In the genomic region with DNA sequence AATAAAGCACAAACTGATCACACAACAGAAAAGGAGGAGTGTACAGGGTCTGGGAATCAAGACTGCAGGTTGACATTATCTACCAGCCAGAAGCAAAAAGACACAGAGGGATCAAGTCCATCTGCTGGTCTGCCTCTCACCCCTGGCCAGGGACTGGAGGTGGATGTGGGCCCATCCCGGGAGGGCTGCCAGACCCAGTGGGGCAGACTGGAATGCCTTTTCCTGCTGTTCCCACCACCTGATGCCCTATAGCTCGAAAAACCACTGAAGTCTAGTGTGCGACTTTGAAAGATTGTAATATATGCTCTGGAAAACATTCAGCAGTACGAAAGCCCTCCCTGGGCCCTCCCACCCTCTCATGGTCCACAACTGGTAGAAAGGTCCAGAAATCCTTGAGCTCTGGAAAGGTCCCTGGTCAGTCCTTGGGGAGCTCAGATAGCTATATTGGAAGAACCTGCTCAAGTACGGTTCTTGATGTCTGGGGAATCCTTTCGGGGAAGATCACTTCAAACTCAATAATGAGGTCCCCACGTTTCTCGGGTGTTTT, we compare ENCODE assay signal across 8 cellular contexts. TPM values are rescaled to one million over a fixed set of nuclear protein-coding genes. Genes with fewer than 3 reads are reported as not detected.
DNase-seq lines count a peak whose midpoint lies in the region; ATAC-seq and TF ChIP-seq lines count a peak whose summit lies in the region.

No MANE protein-coding gene starts in this region.

- TF ChIP-seq EP300 in sigmoid colon (IDR thresholded peaks at IDR 0.05), result no peak

- H3K27ac ChIP-seq in OCI-LY7 (ENCODE audit: low read depth, low read length, poor library complexity, severe bottlenecking), result no peak overlapping the region
- H3K27ac ChIP-seq in sigmoid colon, result peak overlapping the region in 2 of 4 donors; percentile 99 to 100

- no peak for ATAC-seq in effector memory CD8-positive, alpha-beta T cell (replicated peaks)
- no peak for ATAC-seq in natural killer cell treated with Interleukin-12 subunit alpha and Interleukin-12 subunit beta and Interleukin-15 and Interleukin-18, amount 100 ng/mL, for 72 hours
- ATAC-seq in GM21786 (IDR thresholded peaks at IDR 0.05; ENCODE audit: unreplicated experiment), result no peak
- no peak for ATAC-seq in GM21515 (IDR thresholded peaks at IDR 0.05; ENCODE audit: unreplicated experiment)

- H3K4me1 Mint-ChIP-seq in effector memory CD8-positive, alpha-beta T cell (ENCODE audit: low read depth in 2 of 2), result peaks cover 37% of the 10 kb centered on the region in 2 donors
- peaks cover 37 to 46% of the 10 kb centered on the region in 2 donors for H3K4me1 Mint-ChIP-seq in natural killer cell treated with Interleukin-12 subunit alpha and Interleukin-12 subunit beta and Interleukin-15 and Interleukin-18, amount 100 ng/mL, for 72 hours (ENCODE audit: low read depth in 2 of 2)

- H3K36me3 ChIP-seq in BE2C, result peaks cover 23% of the 10 kb centered on the region
- peaks cover 50% of the 10 kb centered on the region for H3K36me3 ChIP-seq in OCI-LY7 (ENCODE audit: insufficient read depth, low read length)
- H3K36me3 ChIP-seq in sigmoid colon, result peaks cover 17 to 32% (median 29%) of the 10 kb centered on the region in 4 donors

- H3K9me3 ChIP-seq in BE2C, result no peaks in the 10 kb centered on the region
- no peaks in the 10 kb centered on the region for H3K9me3 ChIP-seq in OCI-LY7 (ENCODE audit: low read length)
- H3K9me3 ChIP-seq in sigmoid colon, result no peaks in the 10 kb centered on the region

- intact Hi-C loops in OCI-LY7 (cut with micrococcal nuclease; ENCODE audit: unreplicated experiment), result loop anchor here (5.0 kb wide), 1 partner anchor 42 kb away; no protein-coding TSS in a partner anchor
- intact Hi-C loops in sigmoid colon (cut with DNase I), result no loop called here

- BruUV-seq in OCI-LY7 (replicated peaks; lab: Mats Ljungman, UMichigan), result no TSS peak

- no peaks in the 10 kb centered on the region for H3K9me2 ChIP-seq in OCI-LY7 (ENCODE audit: insufficient read depth, low read length)

- peak overlapping the region; percentile 98 for H3K27ac Mint-ChIP-seq in effector memory CD8-positive, alpha-beta T cell
- H3K27ac Mint-ChIP-seq in natural killer cell treated with Interleukin-12 subunit alpha and Interleukin-12 subunit beta and Interleukin-15 and Interleukin-18, amount 100 ng/mL, for 72 hours, result peak overlapping the region; percentile 74 to 89

- TF ChIP-seq POLR2A in sigmoid colon (IDR thresholded peaks at IDR 0.05), result no peak

- H3K4me1 ChIP-seq in BE2C (no peaks in the 10 kb centered on the region), OCI-LY7 (ENCODE audit: insufficient read depth, low read length, poor library complexity, severe bottlenecking) (peaks cover 43% of the 10 kb centered on the region), sigmoid colon (peaks cover 0 to 42% (median 36%) of the 10 kb centered on the region in 4 donors)

- peaks cover 17% of the 10 kb centered on the region for H4K20me1 ChIP-seq in OCI-LY7 (ENCODE audit: insufficient read depth, low read length)

- POLR2A ChIA-PET in OCI-LY7 (lab: Charles Lee), result no interaction called here

- H2AFZ ChIP-seq in OCI-LY7 (ENCODE audit: low read length), result no peak overlapping the region

- DNase-seq in BE2C (no peak), OCI-LY7 (ENCODE audit: low spot score) (no peak), HK-2 (ENCODE audit: unreplicated experiment) (no peak), sigmoid colon (no peak)
- DNase-seq in effector memory CD8-positive, alpha-beta T cell, result no peak
- no peak for DNase-seq in natural killer cell treated with Interleukin-12 subunit alpha and Interleukin-12 subunit beta and Interleukin-15 and Interleukin-18, amount 100 ng/mL, for 72 hours (ENCODE audit: low spot score)

- H3K27me3 ChIP-seq in BE2C, result no peaks in the 10 kb centered on the region
- no peaks in the 10 kb centered on the region for H3K27me3 ChIP-seq in sigmoid colon

- no peak for TF ChIP-seq CTCF in BE2C (IDR thresholded peaks at IDR 0.05; ENCODE audit: low read depth, low read length)
- no peak for TF ChIP-seq CTCF in OCI-LY7 (conservative IDR thresholded peaks at IDR 0.05; ENCODE audit: low read length)
- no peak for TF ChIP-seq CTCF in sigmoid colon (IDR thresholded peaks at IDR 0.05)

- peaks cover 85% of the 10 kb centered on the region for H3K36me3 Mint-ChIP-seq in effector memory CD8-positive, alpha-beta T cell (ENCODE audit: insufficient read depth)
- peaks cover 22% of the 10 kb centered on the region for H3K36me3 Mint-ChIP-seq in natural killer cell treated with Interleukin-12 subunit alpha and Interleukin-12 subunit beta and Interleukin-15 and Interleukin-18, amount 100 ng/mL, for 72 hours

- H3K4me3 ChIP-seq in BE2C (ENCODE audit: low read depth, low read length) (peak overlapping the region; percentile 90; the same call in 1 of the 2 replicates), OCI-LY7 (ENCODE audit: low read depth, low read length, poor library complexity, severe bottlenecking) (peak overlapping the region; percentile 93), sigmoid colon (peak overlapping the region in 1 of 4 donors; percentile 93)

- no peaks in the 10 kb centered on the region for H3K27me3 Mint-ChIP-seq in effector memory CD8-positive, alpha-beta T cell
- no peaks in the 10 kb centered on the region for H3K27me3 Mint-ChIP-seq in natural killer cell treated with Interleukin-12 subunit alpha and Interleukin-12 subunit beta and Interleukin-15 and Interleukin-18, amount 100 ng/mL, for 72 hours

- H3K9me3 Mint-ChIP-seq in effector memory CD8-positive, alpha-beta T cell, result no peaks in the 10 kb centered on the region
- H3K9me3 Mint-ChIP-seq in natural killer cell treated with Interleukin-12 subunit alpha and Interleukin-12 subunit beta and Interleukin-15 and Interleukin-18, amount 100 ng/mL, for 72 hours, result no peaks in the 10 kb centered on the region

- peak overlapping the region; percentile 99 for H3K4me2 ChIP-seq in OCI-LY7 (ENCODE audit: low read length)

- peaks cover 35% of the 10 kb centered on the region for H3K79me2 ChIP-seq in OCI-LY7 (ENCODE audit: insufficient read depth, low read depth, low read length)

- WGBS in sigmoid colon, 2 donors, result 64 to 84% methylated on average over 8 of the region's 8 CpGs

- H3K4me3 Mint-ChIP-seq in effector memory CD8-positive, alpha-beta T cell, result peak overlapping the region; percentile 96
- H3K4me3 Mint-ChIP-seq in natural killer cell treated with Interleukin-12 subunit alpha and Interleukin-12 subunit beta and Interleukin-15 and Interleukin-18, amount 100 ng/mL, for 72 hours, result peak overlapping the region; percentile 99

- CTCF ChIA-PET in OCI-LY7 (lab: Charles Lee; ENCODE audit: unreplicated experiment), result no interaction called here

RNA-seq across cellular contexts. Expression of gene DNAJB1, which starts 2.6 kb away (rescaled TPM):
- polyA plus RNA-seq in BE2C (2012; ENCODE audit: insufficient read depth, insufficient read length, low read depth), result 90.6 TPM
- total RNA-seq in OCI-LY7 (2014; rRNA removed; shearing (Covaris generic)), result 62.9 and 76.7 TPM in 2 replicates
- total RNA-seq in OCI-LY7 (2022) (51.7 and 63.7 TPM in 2 replicates), sigmoid colon (10 to 100 TPM; 44.6 to 69.3 (median 51.9) TPM)
- 10 to 100 TPM; 65.3 to 68.8 TPM for total RNA-seq in natural killer cell treated with Interleukin-12 subunit alpha and Interleukin-12 subunit beta and Interleukin-15 and Interleukin-18, amount 100 ng/mL, for 72 hours
- polyA plus RNA-seq in sigmoid colon, result 100 to 1,000 TPM in 1 of 3 donors, 10 to 100 TPM in 2; 70.9 to 118 (median 77.6) TPM

RNA-seq across cellular contexts. Expression of gene TECR, which starts 13.8 kb away (rescaled TPM):
- polyA plus RNA-seq in BE2C (2012; ENCODE audit: insufficient read depth, insufficient read length, low read depth), result 236 TPM
- total RNA-seq in OCI-LY7 (2014; rRNA removed; shearing (Covaris generic)), result 52.3 and 81.4 TPM in 2 replicates
- total RNA-seq in OCI-LY7 (2022) (128 and 130 TPM in 2 replicates), sigmoid colon (10 to 100 TPM; 20.6 to 34.2 (median 30.0) TPM)
- 100 to 1,000 TPM in 1 of 2 donors, 10 to 100 TPM in 1; 74.0 to 110 TPM for total RNA-seq in natural killer cell treated with Interleukin-12 subunit alpha and Interleukin-12 subunit beta and Interleukin-15 and Interleukin-18, amount 100 ng/mL, for 72 hours
- polyA plus RNA-seq in sigmoid colon, result 100 to 1,000 TPM in 1 of 3 donors, 10 to 100 TPM in 2; 32.4 to 139 (median 37.2) TPM

RNA-seq across cellular contexts. Expression of gene GIPC1, which starts 19.6 kb away (rescaled TPM):
- 188 TPM for polyA plus RNA-seq in BE2C (2012; ENCODE audit: insufficient read depth, insufficient read length, low read depth)
- 18.5 and 26.9 TPM in 2 replicates for total RNA-seq in OCI-LY7 (2014; rRNA removed; shearing (Covaris generic))
- total RNA-seq in OCI-LY7 (2022) (37.6 and 38.3 TPM in 2 replicates), sigmoid colon (10 to 100 TPM; 65.1 to 97.7 (median 68.5) TPM)
- total RNA-seq in natural killer cell treated with Interleukin-12 subunit alpha and Interleukin-12 subunit beta and Interleukin-15 and Interleukin-18, amount 100 ng/mL, for 72 hours, result 10 to 100 TPM; 29.9 to 31.7 TPM
- polyA plus RNA-seq in sigmoid colon, result 100 to 1,000 TPM; 344 to 378 (median 351) TPM

RNA-seq across cellular contexts. Expression of gene PTGER1, which starts 40.4 kb away (rescaled TPM):
- 29.0 TPM for polyA plus RNA-seq in BE2C (2012; ENCODE audit: insufficient read depth, insufficient read length, low read depth)
- total RNA-seq in OCI-LY7 (2014; rRNA removed; shearing (Covaris generic)), result not detected in 2 replicates
- total RNA-seq in OCI-LY7 (2022), result 0.23 TPM in 1 of 2 replicates, not detected in the other
- under 1 TPM; 0.31 to 0.67 TPM for total RNA-seq in natural killer cell treated with Interleukin-12 subunit alpha and Interleukin-12 subunit beta and Interleukin-15 and Interleukin-18, amount 100 ng/mL, for 72 hours
- under 1 TPM in 2 of 4 donors, not detected in 2; 0.54 to 0.71 TPM for total RNA-seq in sigmoid colon
- polyA plus RNA-seq in sigmoid colon, result under 1 TPM in 1 of 3 donors, not detected in 2; 0.67 TPM

RNA-seq across cellular contexts. Expression of gene NDUFB7, which starts 56.3 kb away (rescaled TPM):
- polyA plus RNA-seq in BE2C (2012; ENCODE audit: insufficient read depth, insufficient read length, low read depth), result 947 TPM
- 282 and 301 TPM in 2 replicates for total RNA-seq in OCI-LY7 (2014; rRNA removed; shearing (Covaris generic))
- total RNA-seq in OCI-LY7 (2022) (137 and 141 TPM in 2 replicates), sigmoid colon (100 to 1,000 TPM; 475 to 652 (median 564) TPM)
- total RNA-seq in natural killer cell treated with Interleukin-12 subunit alpha and Interleukin-12 subunit beta and Interleukin-15 and Interleukin-18, amount 100 ng/mL, for 72 hours, result 100 to 1,000 TPM; 109 to 167 TPM
- 100 to 1,000 TPM; 601 to 853 (median 808) TPM for polyA plus RNA-seq in sigmoid colon
